8 cellular contexts compared by ENCODE assay signal in genomic region chr1:168408531-168409242, GRCh38.
DNase-seq lines count a peak whose midpoint lies in the region; ATAC-seq and TF ChIP-seq lines count a peak whose summit lies in the region.

No MANE protein-coding gene starts in this region.

- TF ChIP-seq CTCF in mesothelial cell of epicardium (IDR thresholded peaks at IDR 0.05; ENCODE audit: unreplicated experiment) = no peak

- no peaks in the 10 kb centered on the region for H4K20me1 ChIP-seq in Karpas-422 (ENCODE audit: insufficient read depth, low read depth, low read length)

- no peaks in the 10 kb centered on the region for H3K27me3 Mint-ChIP-seq in mesothelial cell of epicardium (ENCODE audit: low read depth)

- no peaks in the 10 kb centered on the region for H3K9me3 ChIP-seq in Karpas-422 (ENCODE audit: low read length)

- no peak overlapping the region for H3K27ac Mint-ChIP-seq in mesothelial cell of epicardium

- no peaks in the 10 kb centered on the region for H3K36me3 ChIP-seq in Karpas-422 (ENCODE audit: insufficient read depth, low read length)

- H3K36me3 Mint-ChIP-seq in mesothelial cell of epicardium = no peaks in the 10 kb centered on the region

- DNase-seq in HPDE6-E6E7 (ENCODE audit: extremely low spot score) (peak; percentile 80), kidney tubule cell (ENCODE audit: low spot score) (peak; percentile 86), Karpas-422 (no peak), mesothelial cell of epicardium (ENCODE audit: low spot score in 2 of 2, unreplicated experiment in 2 of 2) (no peak), NCI-H2196 treated with DMSO at 0.1 percent for 48 hours (lab: John Stamatoyannopoulos, UW; ENCODE audit: unreplicated experiment) (no peak)
- DNase-seq in activated CD8-positive, alpha-beta memory T cell treated with anti-CD3 and anti-CD28 coated beads, Interleukin-2, amount 50 U/mL, for 4 hours = peak; percentile 64

- H3K9me3 Mint-ChIP-seq in mesothelial cell of epicardium = peaks cover 13% of the 10 kb centered on the region

- no peak overlapping the region for H3K4me3 ChIP-seq in Karpas-422 (ENCODE audit: low read length)

- no peak overlapping the region for H3K4me2 ChIP-seq in Karpas-422 (ENCODE audit: low read depth, low read length, poor library complexity, severe bottlenecking)

- H3K79me2 ChIP-seq in Karpas-422 (ENCODE audit: low read length) = no peaks in the 10 kb centered on the region

- H3K9ac ChIP-seq in Karpas-422 (ENCODE audit: low read length) = no peak overlapping the region

- no peaks in the 10 kb centered on the region for H3K27me3 ChIP-seq in Karpas-422 (ENCODE audit: low read length)

- no peak overlapping the region for H3K4me3 Mint-ChIP-seq in mesothelial cell of epicardium

- H3K4me1 ChIP-seq in Karpas-422 (ENCODE audit: low read length) = no peaks in the 10 kb centered on the region

- no peaks in the 10 kb centered on the region for H3K9me2 ChIP-seq in Karpas-422 (replicated peaks; ENCODE audit: insufficient read depth, low read length)

- ATAC-seq in GM18502 (IDR thresholded peaks at IDR 0.05; ENCODE audit: poor library complexity, unreplicated experiment) (peak; percentile 85), HG02571 (IDR thresholded peaks at IDR 0.05; ENCODE audit: unreplicated experiment) (no peak)

- no peak overlapping the region for H3K27ac ChIP-seq in Karpas-422 (ENCODE audit: low read length)

- no peak overlapping the region for H2AFZ ChIP-seq in Karpas-422 (ENCODE audit: low read length)

- peaks cover 5% of the 10 kb centered on the region for H3K4me1 Mint-ChIP-seq in mesothelial cell of epicardium

Comparison
In these comparisons a context has a peak if more than half of its experiments do, and no peak if none do; other contexts are left out.
1. DNase-seq: peak in HPDE6-E6E7 (single experiment), activated CD8-positive, alpha-beta memory T cell treated with anti-CD3 and anti-CD28 coated beads, Interleukin-2, amount 50 U/mL, for 4 hours (single experiment) and kidney tubule cell (single experiment); none in Karpas-422 (single experiment), mesothelial cell of epicardium (0 of 2) and NCI-H2196 treated with DMSO at 0.1 percent for 48 hours (single experiment).